ENCODE assay signal across 2 cellular contexts in the genomic region with DNA sequence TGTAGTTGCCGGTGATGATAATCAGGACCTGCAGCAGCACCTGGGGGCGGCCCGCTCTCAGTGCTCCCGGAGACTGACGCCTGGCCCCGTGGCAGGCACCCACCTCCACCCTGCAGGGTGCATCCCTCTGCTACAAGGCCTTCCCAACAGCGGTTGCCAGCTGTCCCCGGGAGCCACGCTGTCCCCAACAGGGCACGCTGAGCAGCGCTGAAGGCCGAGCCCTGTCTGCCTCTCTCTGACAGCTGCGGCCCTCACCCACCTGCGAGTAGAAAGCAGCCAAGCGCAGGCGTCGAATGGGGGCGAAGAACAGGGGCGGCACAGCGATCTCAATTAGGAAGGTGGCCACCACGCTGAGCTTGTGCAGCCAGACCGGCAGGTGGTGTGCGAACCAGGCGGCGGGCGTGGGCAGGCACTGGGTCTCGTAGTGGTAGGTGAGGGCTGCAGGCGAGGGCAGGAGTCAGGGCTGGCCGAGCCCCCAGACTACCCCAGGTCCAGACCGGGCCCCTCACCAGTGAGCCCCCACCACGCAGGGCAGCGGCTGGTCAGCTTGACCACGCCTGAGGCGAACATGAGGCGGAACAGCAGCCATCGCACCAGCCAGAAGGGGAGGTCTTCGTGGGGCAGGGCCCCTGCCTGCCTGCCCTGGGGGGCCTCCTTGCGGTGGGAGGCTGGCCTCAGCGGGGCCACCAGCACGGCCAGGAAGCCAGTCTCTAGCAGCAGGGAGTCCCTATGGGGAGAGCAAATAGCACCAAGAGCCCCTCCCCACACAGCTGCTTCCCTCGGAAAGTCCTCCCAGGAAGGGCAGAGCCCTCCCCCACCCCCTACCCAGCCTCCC.
TF ChIP-seq lines count a peak whose summit lies in the region.

No MANE protein-coding gene starts in this region.

TF ChIP-seq in SK-N-SH, 30 proteins besides CTCF, POLR2A, EP300 and RAD21 (continued from another document):
- TF ChIP-seq CHD2 (IDR thresholded peaks at IDR 0.05; ENCODE audit: low read length, partially characterized antibody) = no peak
- TF ChIP-seq, protein P1, sequence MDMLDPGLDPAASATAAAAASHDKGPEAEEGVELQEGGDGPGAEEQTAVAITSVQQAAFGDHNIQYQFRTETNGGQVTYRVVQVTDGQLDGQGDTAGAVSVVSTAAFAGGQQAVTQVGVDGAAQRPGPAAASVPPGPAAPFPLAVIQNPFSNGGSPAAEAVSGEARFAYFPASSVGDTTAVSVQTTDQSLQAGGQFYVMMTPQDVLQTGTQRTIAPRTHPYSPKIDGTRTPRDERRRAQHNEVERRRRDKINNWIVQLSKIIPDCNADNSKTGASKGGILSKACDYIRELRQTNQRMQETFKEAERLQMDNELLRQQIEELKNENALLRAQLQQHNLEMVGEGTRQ (IDR thresholded peaks at IDR 0.05; ENCODE audit: borderline replicate concordance, low read depth, low read length) = no peak
- TF ChIP-seq SIN3A (IDR thresholded peaks at IDR 0.05; ENCODE audit: borderline replicate concordance, low read depth, low read length) = no peak
- no peak for TF ChIP-seq EZH2phosphoT487 (IDR thresholded peaks at IDR 0.05; ENCODE audit: borderline replicate concordance, low read depth)
- no peak for TF ChIP-seq TEAD4 (IDR thresholded peaks at IDR 0.05; ENCODE audit: borderline replicate concordance, insufficient read depth)
- TF ChIP-seq NFIC (IDR thresholded peaks at IDR 0.05; ENCODE audit: borderline replicate concordance) = no peak

TF ChIP-seq in SK-N-SH treated with all-trans-retinoic acid at 6 μM for 48 hours, 23 proteins besides CTCF, POLR2A, EP300 and RAD21 (continued from another document):
- no peak for TF ChIP-seq ARNTL (CRISPR knock-in tag; IDR thresholded peaks at IDR 0.05; ENCODE audit: borderline replicate concordance, low read depth)
- no peak for TF ChIP-seq ZNF70 (CRISPR knock-in tag; IDR thresholded peaks at IDR 0.05)
- no peak for TF ChIP-seq BACH2 (CRISPR knock-in tag; IDR thresholded peaks at IDR 0.05; ENCODE audit: borderline replicate concordance)
- no peak for TF ChIP-seq TOX (CRISPR knock-in tag; IDR thresholded peaks at IDR 0.05; ENCODE audit: borderline replicate concordance)
- TF ChIP-seq GLIS3 (CRISPR knock-in tag; IDR thresholded peaks at IDR 0.05) = no peak
- TF ChIP-seq ZNF565 (CRISPR knock-in tag; conservative IDR thresholded peaks at IDR 0.05; ENCODE audit: low read depth) = no peak
- no peak for TF ChIP-seq ZFP3 (CRISPR knock-in tag; IDR thresholded peaks at IDR 0.05)
- TF ChIP-seq ZC3H10 (CRISPR knock-in tag; IDR thresholded peaks at IDR 0.05) = no peak
- TF ChIP-seq OSR1 (CRISPR knock-in tag; IDR thresholded peaks at IDR 0.05) = no peak
- TF ChIP-seq TCF4 (CRISPR knock-in tag; IDR thresholded peaks at IDR 0.05; ENCODE audit: borderline replicate concordance) = no peak
- no peak for TF ChIP-seq ESRRG (CRISPR knock-in tag; IDR thresholded peaks at IDR 0.05)
- TF ChIP-seq, protein P2, sequence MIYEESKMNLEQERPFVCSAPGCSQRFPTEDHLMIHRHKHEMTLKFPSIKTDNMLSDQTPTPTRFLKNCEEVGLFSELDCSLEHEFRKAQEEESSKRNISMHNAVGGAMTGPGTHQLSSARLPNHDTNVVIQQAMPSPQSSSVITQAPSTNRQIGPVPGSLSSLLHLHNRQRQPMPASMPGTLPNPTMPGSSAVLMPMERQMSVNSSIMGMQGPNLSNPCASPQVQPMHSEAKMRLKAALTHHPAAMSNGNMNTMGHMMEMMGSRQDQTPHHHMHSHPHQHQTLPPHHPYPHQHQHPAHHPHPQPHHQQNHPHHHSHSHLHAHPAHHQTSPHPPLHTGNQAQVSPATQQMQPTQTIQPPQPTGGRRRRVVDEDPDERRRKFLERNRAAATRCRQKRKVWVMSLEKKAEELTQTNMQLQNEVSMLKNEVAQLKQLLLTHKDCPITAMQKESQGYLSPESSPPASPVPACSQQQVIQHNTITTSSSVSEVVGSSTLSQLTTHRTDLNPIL (CRISPR knock-in tag; IDR thresholded peaks at IDR 0.05; ENCODE audit: low read depth) = no peak
- no peak for TF ChIP-seq PPARA (CRISPR knock-in tag; IDR thresholded peaks at IDR 0.05; ENCODE audit: borderline replicate concordance)
- TF ChIP-seq, protein P3, sequence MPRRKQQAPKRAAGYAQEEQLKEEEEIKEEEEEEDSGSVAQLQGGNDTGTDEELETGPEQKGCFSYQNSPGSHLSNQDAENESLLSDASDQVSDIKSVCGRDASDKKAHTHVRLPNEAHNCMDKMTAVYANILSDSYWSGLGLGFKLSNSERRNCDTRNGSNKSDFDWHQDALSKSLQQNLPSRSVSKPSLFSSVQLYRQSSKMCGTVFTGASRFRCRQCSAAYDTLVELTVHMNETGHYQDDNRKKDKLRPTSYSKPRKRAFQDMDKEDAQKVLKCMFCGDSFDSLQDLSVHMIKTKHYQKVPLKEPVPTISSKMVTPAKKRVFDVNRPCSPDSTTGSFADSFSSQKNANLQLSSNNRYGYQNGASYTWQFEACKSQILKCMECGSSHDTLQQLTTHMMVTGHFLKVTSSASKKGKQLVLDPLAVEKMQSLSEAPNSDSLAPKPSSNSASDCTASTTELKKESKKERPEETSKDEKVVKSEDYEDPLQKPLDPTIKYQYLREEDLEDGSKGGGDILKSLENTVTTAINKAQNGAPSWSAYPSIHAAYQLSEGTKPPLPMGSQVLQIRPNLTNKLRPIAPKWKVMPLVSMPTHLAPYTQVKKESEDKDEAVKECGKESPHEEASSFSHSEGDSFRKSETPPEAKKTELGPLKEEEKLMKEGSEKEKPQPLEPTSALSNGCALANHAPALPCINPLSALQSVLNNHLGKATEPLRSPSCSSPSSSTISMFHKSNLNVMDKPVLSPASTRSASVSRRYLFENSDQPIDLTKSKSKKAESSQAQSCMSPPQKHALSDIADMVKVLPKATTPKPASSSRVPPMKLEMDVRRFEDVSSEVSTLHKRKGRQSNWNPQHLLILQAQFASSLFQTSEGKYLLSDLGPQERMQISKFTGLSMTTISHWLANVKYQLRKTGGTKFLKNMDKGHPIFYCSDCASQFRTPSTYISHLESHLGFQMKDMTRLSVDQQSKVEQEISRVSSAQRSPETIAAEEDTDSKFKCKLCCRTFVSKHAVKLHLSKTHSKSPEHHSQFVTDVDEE (CRISPR knock-in tag; IDR thresholded peaks at IDR 0.05) = no peak
- TF ChIP-seq SNAI2 (CRISPR knock-in tag; IDR thresholded peaks at IDR 0.05) = no peak
